ENCODE assay signal across 1 cellular context in the genomic region with DNA sequence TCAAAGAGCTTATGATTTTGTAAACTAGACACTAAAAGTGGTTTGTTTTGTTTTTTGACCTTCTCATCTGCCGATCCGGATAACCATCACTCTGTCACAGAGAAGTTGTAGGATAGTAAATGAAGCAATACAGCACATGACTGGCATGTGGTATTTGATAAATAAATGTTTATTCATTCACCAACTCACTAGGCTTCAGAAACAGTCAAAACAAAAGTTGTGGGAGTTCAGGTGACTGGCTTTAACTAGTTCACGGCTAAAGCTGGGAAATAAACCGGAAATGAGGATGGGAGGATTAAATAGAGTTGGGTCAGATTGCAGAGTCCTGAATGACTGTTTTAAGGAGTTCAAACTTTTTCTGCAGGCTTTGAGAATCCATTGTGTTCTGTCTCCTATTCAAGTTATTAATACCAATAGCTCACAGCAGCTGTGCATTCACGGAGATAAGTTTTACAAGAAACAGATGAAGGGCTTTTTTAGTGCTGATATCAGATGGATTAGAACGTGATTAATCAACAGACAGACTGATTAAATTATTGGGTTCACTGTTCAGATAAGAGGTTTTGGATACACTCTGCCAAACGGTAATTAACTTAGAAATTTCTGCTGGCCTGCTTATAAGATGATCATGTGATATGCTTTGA.
A peak's percentile ranks its signal among the peaks of the same experiment; 100 is the strongest.
TF ChIP-seq lines count a peak whose summit lies in the region.

No MANE protein-coding gene starts in this region.

TF ChIP-seq in SK-N-SH, 30 proteins besides CTCF, POLR2A, EP300 and RAD21 (continued from another document):
- TF ChIP-seq RFX5 (IDR thresholded peaks at IDR 0.05; ENCODE audit: low read length) (no peak), JUND (IDR thresholded peaks at IDR 0.05) (peak; percentile 22; the same call in 1 of the 2 replicates)
